Comparison of ENCODE assay signal across 2 cellular contexts in the genomic region with DNA sequence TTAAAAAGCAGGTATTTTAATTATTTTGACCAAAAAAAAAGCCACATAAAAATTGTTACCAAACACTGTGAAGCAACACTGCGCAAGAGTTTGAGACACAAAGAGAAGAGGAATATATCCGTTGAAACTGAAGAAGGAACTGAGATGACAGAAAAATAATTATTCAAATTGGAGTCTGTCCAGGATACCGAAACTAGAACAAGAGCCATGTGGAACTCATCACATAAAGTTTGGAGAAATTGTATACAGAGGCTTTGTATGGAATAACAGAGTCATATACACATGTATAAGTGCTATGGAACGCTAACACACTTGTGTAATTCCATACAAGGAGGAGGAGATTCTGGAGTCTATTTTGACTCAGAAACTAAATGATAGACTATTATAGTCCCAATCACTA.
TF ChIP-seq lines count a peak whose summit lies in the region.

No MANE protein-coding gene starts in this region.

TF ChIP-seq in IMR-90, 13 proteins besides CTCF, POLR2A, EP300 and RAD21:
- TF ChIP-seq FOS (IDR thresholded peaks at IDR 0.05; ENCODE audit: low read depth, low read length) (peak; percentile 33; the same call in 1 of the 2 replicates), RFX5 (IDR thresholded peaks at IDR 0.05; ENCODE audit: low read depth, low read length) (no peak), CEBPB (IDR thresholded peaks at IDR 0.05; ENCODE audit: low read depth, low read length) (peak; percentile 21; the same call in 1 of the 2 replicates)

TF ChIP-seq in SK-N-SH, 30 proteins besides CTCF, POLR2A, EP300 and RAD21:
- TF ChIP-seq GABPA (IDR thresholded peaks at IDR 0.05; ENCODE audit: low read depth) (no peak), TCF12 (IDR thresholded peaks at IDR 0.05) (peak; percentile 13; the same call in 1 of the 2 replicates)
TF ChIP-seq in SK-N-SH: peak in this region for 1.
